ENCODE assay signal across 1 cellular context in genomic region chr11:68509105-68509504, GRCh38.
TF ChIP-seq lines count a peak whose summit lies in the region.

No MANE protein-coding gene starts in this region.

TF ChIP-seq in IMR-90, 13 proteins besides CTCF, POLR2A, EP300 and RAD21 (continued from another document):
- no peak for TF ChIP-seq NFE2L2 (IDR thresholded peaks at IDR 0.05; ENCODE audit: low read depth, low read length)
- no peak for TF ChIP-seq MAZ (IDR thresholded peaks at IDR 0.05; ENCODE audit: borderline replicate concordance, low read depth, low read length)
- TF ChIP-seq RCOR1 (IDR thresholded peaks at IDR 0.05; ENCODE audit: insufficient replicate concordance, low read length), result no peak
- no peak for TF ChIP-seq BHLHE40 (IDR thresholded peaks at IDR 0.05; ENCODE audit: low read depth, low read length)
- no peak for TF ChIP-seq CEBPB (IDR thresholded peaks at IDR 0.05; ENCODE audit: low read depth, low read length)
TF ChIP-seq in IMR-90: peak in this region for 0.
